ENCODE assay signal across 8 cellular contexts in genomic region chr12:100672075-100672592, GRCh38.
DNase-seq lines count a peak whose midpoint lies in the region; ATAC-seq and TF ChIP-seq lines count a peak whose summit lies in the region.

No MANE protein-coding gene starts in this region.

- no peaks in the 10 kb centered on the region for H3K36me3 ChIP-seq in PC-9 (ENCODE audit: low read depth)

- TF ChIP-seq CTCF in GM12874 (IDR thresholded peaks at IDR 0.05; ENCODE audit: insufficient read depth, low read depth, low read length) (peak; percentile 92), PC-9 (conservative IDR thresholded peaks at IDR 0.05) (peak; percentile 68), choroid plexus epithelial cell (conservative IDR thresholded peaks at IDR 0.05; ENCODE audit: low read depth, low read length) (peak; percentile 75)

- DNase-seq in 8988T (peak; percentile 39), PC-9 (peak in 1 of 2 experiments; percentile 11), choroid plexus epithelial cell (ENCODE audit: low read depth) (peak; percentile 22), OCI-M2 (lab: John Stamatoyannopoulos, UW; ENCODE audit: unreplicated experiment) (no peak)
- DNase-seq in stimulated activated CD4-positive, alpha-beta T cell treated with anti-CD3 and anti-CD28 coated beads, Interleukin-2, amount 100 ng/mL, for 24 hours = peak; percentile 22 to 50

- intact Hi-C loops in PC-9 (cut with micrococcal nuclease; ENCODE audit: unreplicated experiment) = no loop called here

- H3K27me3 ChIP-seq in PC-9 (ENCODE audit: insufficient read depth, low read depth) = peaks cover 70% of the 10 kb centered on the region

- CTCF ChIA-PET in PC-9 (lab: Charles Lee) = no interaction called here

- ATAC-seq in HG02840 (IDR thresholded peaks at IDR 0.05; ENCODE audit: low FRiP score, unreplicated experiment) = peak; percentile 57
- ATAC-seq in HG03460 (IDR thresholded peaks at IDR 0.05; ENCODE audit: unreplicated experiment) = no peak

- no peaks in the 10 kb centered on the region for H3F3A ChIP-seq in PC-9 (ENCODE audit: insufficient read depth, low read depth)

- POLR2A ChIA-PET in PC-9 (lab: Charles Lee; ENCODE audit: unreplicated experiment) = no interaction called here

- H3K4me2 ChIP-seq in PC-9 = no peak overlapping the region

- H3K9me2 ChIP-seq in PC-9 (ENCODE audit: insufficient read depth) = no peaks in the 10 kb centered on the region

- no peaks in the 10 kb centered on the region for H3K4me1 ChIP-seq in PC-9 (replicated peaks; ENCODE audit: insufficient read depth)

- H3K79me2 ChIP-seq in PC-9 (ENCODE audit: low read depth) = no peaks in the 10 kb centered on the region

- no peaks in the 10 kb centered on the region for H3K9me3 ChIP-seq in PC-9 (ENCODE audit: insufficient read depth, low read depth)

- no peak overlapping the region for H2AFZ ChIP-seq in PC-9

- H4K20me1 ChIP-seq in PC-9 (ENCODE audit: insufficient read depth) = no peaks in the 10 kb centered on the region

- no TSS peak for BruUV-seq in PC-9 (replicated peaks; lab: Mats Ljungman, UMichigan)

- no peak overlapping the region for H3K27ac ChIP-seq in PC-9

- H3K4me3 ChIP-seq in PC-9 = no peak overlapping the region
- no peak overlapping the region for H3K4me3 ChIP-seq in choroid plexus epithelial cell (ENCODE audit: low read depth, low read length)
